Comparison of ENCODE assay signal across 15 cellular contexts in genomic region chr1:81420760-81421159, GRCh38.
DNase-seq lines count a peak whose midpoint lies in the region; ATAC-seq, FAIRE-seq and TF ChIP-seq lines count a peak whose summit lies in the region.
"Had no signal": no experiment of that assay in that cellular context is flagged by ENCODE, and none has a peak within 500 bp of the region (broad histone marks: within the 10 kb centered on the region; RNA-seq: fewer than 3 reads in every experiment).

No MANE protein-coding gene starts in this region.

- no peaks in the 10 kb centered on the region for H3K36me3 ChIP-seq in testis (ENCODE audit: low read depth, missing control alignments)

- no peaks in the 10 kb centered on the region for H3K27me3 ChIP-seq in testis

- peak; percentile 60 for FAIRE-seq in GM18507 (lab: Jason Lieb, UNC)

- no peak for TF ChIP-seq POLR2A in testis (IDR thresholded peaks at IDR 0.05)

- intact Hi-C loops in testis (cut with DNase I; ENCODE audit: low total_unique reads): no loop called here

- TF ChIP-seq CTCF in testis (IDR thresholded peaks at IDR 0.05): no peak

- DNase-seq in GM18507 (ENCODE audit: extremely low spot score, insufficient read length, low read depth): no peak
- DNase-seq in stimulated activated CD4-positive, alpha-beta T cell treated with anti-CD3 and anti-CD28 coated beads, Interleukin-15, amount 100 ng/mL, for 24 hours: no peak
- no peak for DNase-seq in testis
- no peak for DNase-seq in activated CD4-positive, alpha-beta T cell treated with anti-CD3 and anti-CD28 coated beads, Interleukin-2, amount 50 U/mL, for 4 hours
- DNase-seq: activated T-cell treated with anti-CD3 and anti-CD28 coated beads, Interleukin-2, amount 50 U/mL, for 1 hour; amygdala; NCI-H2107; stimulated activated CD4-positive, alpha-beta T cell treated with anti-CD3 and anti-CD28 coated beads, Interleukin-1b, Interleukin-23, amount 100 ng/mL, for 48 hours had no signal

- no peaks in the 10 kb centered on the region for H3K9me3 ChIP-seq in testis

- peak; percentile 98 for ATAC-seq in GM19467 (IDR thresholded peaks at IDR 0.05; ENCODE audit: unreplicated experiment)
- peak; percentile 93 for ATAC-seq in HG02943 (IDR thresholded peaks at IDR 0.05; ENCODE audit: low read depth, unreplicated experiment)
- ATAC-seq in HG03558 (IDR thresholded peaks at IDR 0.05; ENCODE audit: extremely low read depth, unreplicated experiment): peak; percentile 66
- no peak for ATAC-seq in GM21381 (IDR thresholded peaks at IDR 0.05; ENCODE audit: unreplicated experiment)
- ATAC-seq: SK-N-SH treated with all-trans-retinoic acid at 6 μM for 48 hours; stimulated activated effector memory CD8-positive, alpha-beta T cell treated with anti-CD3 and anti-CD28 coated beads, Interleukin-12 subunit alpha, Interleukin-12 subunit beta, amount 100 ng/mL, for 72 hours; WTC11 had no signal

- H3K4me1 ChIP-seq in testis: no peaks in the 10 kb centered on the region

- no peak overlapping the region for H3K27ac ChIP-seq in testis

- H3K4me3 ChIP-seq in testis: no peak overlapping the region

- WGBS in testis, 2 donors: 58 to 60% methylated on average over 2 of the region's 2 CpGs
